In genomic region chr11:33829430-33830141, GRCh38 we compare ENCODE assay signal across 1 cellular context.
TF ChIP-seq lines count a peak whose summit lies in the region.

No MANE protein-coding gene starts in this region.

TF ChIP-seq in HepG2, 621 proteins besides CTCF, POLR2A, EP300 and RAD21 (continued from another document):
- no peak for TF ChIP-seq E2F2 (CRISPR knock-in tag; IDR thresholded peaks at IDR 0.05; ENCODE audit: borderline replicate concordance)
- TF ChIP-seq ERF (CRISPR knock-in tag; IDR thresholded peaks at IDR 0.05), result no peak
- TF ChIP-seq SMC3 (IDR thresholded peaks at IDR 0.05; ENCODE audit: low read length), result peak; percentile 53
- TF ChIP-seq, protein P1, sequence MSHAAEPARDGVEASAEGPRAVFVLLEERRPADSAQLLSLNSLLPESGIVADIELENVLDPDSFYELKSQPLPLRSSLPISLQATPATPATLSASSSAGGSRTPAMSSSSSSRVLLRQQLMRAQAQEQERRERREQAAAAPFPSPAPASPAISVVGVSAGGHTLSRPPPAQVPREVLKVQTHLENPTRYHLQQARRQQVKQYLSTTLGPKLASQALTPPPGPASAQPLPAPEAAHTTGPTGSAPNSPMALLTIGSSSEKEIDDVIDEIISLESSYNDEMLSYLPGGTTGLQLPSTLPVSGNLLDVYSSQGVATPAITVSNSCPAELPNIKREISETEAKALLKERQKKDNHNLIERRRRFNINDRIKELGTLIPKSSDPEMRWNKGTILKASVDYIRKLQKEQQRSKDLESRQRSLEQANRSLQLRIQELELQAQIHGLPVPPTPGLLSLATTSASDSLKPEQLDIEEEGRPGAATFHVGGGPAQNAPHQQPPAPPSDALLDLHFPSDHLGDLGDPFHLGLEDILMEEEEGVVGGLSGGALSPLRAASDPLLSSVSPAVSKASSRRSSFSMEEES (CRISPR knock-in tag; IDR thresholded peaks at IDR 0.05), result no peak
- TF ChIP-seq NR2F1 (CRISPR knock-in tag; IDR thresholded peaks at IDR 0.05), result no peak
- no peak for TF ChIP-seq CERS6 (CRISPR knock-in tag; IDR thresholded peaks at IDR 0.05)
- no peak for TF ChIP-seq ZSCAN5A (CRISPR knock-in tag; IDR thresholded peaks at IDR 0.05; ENCODE audit: borderline replicate concordance)
- no peak for TF ChIP-seq ZNF672 (CRISPR knock-in tag; IDR thresholded peaks at IDR 0.05)
- no peak for TF ChIP-seq ZNF33A (CRISPR knock-in tag; IDR thresholded peaks at IDR 0.05; ENCODE audit: borderline replicate concordance)
- peak; percentile 73 for TF ChIP-seq STAG1 (CRISPR knock-in tag; IDR thresholded peaks at IDR 0.05)
